In the genomic region with DNA sequence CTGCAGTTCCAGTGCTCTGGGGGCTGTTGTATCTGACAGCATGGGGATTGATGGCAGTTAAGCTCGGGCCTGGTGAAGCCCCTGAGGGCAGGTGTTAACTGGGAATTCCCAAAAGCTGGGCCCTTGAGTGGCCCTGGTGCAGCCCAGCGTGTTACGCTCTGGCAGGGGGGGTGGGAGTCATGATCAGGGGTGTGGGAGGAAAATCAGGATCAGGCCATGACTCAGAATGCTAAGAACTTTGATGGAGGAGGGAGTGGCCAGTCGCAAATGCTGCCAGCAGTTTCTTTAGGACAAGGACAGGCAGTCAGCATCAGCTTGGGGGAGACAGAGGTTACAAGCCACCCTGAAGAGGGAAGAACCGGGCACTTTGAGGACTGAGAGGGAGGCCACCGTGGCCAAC, we compare ENCODE assay signal across 10 cellular contexts. TPM values are rescaled to one million over a fixed set of nuclear protein-coding genes. Genes with fewer than 3 reads are reported as not detected.
DNase-seq lines count a peak whose midpoint lies in the region; TF ChIP-seq lines count a peak whose summit lies in the region.
"Had no signal": no experiment of that assay in that cellular context is flagged by ENCODE, and none has a peak within 500 bp of the region (broad histone marks: within the 10 kb centered on the region; RNA-seq: fewer than 3 reads in every experiment).

No MANE protein-coding gene starts in this region.

- TF ChIP-seq CTCF in glutamatergic neuron (IDR thresholded peaks at IDR 0.05; ENCODE audit: partially characterized antibody, unreplicated experiment): no peak

- peaks cover 5% of the 10 kb centered on the region for H3K4me1 Mint-ChIP-seq in glutamatergic neuron (ENCODE audit: low read depth, unreplicated experiment)

- H3K36me3 Mint-ChIP-seq in glutamatergic neuron (ENCODE audit: unreplicated experiment): peaks cover 13% of the 10 kb centered on the region

- H3K4me3 Mint-ChIP-seq in glutamatergic neuron (ENCODE audit: unreplicated experiment): no peak overlapping the region

- DNase-seq in GM03348 (ENCODE audit: low spot score) (peak; percentile 87), T1000 (lab: John Stamatoyannopoulos, UW) (peak; percentile 8), glutamatergic neuron (no peak), renal cortical epithelial cell (ENCODE audit: low read depth) (peak; percentile 72), midbrain (lab: John Stamatoyannopoulos, UW) (no peak), dedifferentiated amniotic fluid mesenchymal stem cell (ENCODE audit: extremely low spot score) (no peak), SHP77 (lab: John Stamatoyannopoulos, UW) (no peak), germinal center (ENCODE audit: low spot score) (no peak)
- DNase-seq: central memory CD4-positive, alpha-beta T cell; DND-41 had no signal

- H3K9me3 Mint-ChIP-seq in glutamatergic neuron (ENCODE audit: unreplicated experiment): peaks cover 6% of the 10 kb centered on the region

- peak overlapping the region; percentile 39 for H3K27ac Mint-ChIP-seq in glutamatergic neuron (ENCODE audit: unreplicated experiment)

- H3K27me3 Mint-ChIP-seq in glutamatergic neuron (ENCODE audit: unreplicated experiment): peaks cover 3% of the 10 kb centered on the region

RNA-seq across cellular contexts. Expression of a gene that starts 19.6 kb away (rescaled TPM):
- total RNA-seq in glutamatergic neuron (ENCODE audit: unreplicated experiment) (175 TPM), renal cortical epithelial cell (43.2 and 98.0 TPM in 2 replicates)

RNA-seq across cellular contexts. Expression of a gene that starts 23.3 kb away (rescaled TPM):
- total RNA-seq in glutamatergic neuron (ENCODE audit: unreplicated experiment): not detected
- not detected in 2 replicates for total RNA-seq in renal cortical epithelial cell

RNA-seq across cellular contexts. Expression of a gene that starts 26.7 kb away (rescaled TPM):
- 13.6 TPM for total RNA-seq in glutamatergic neuron (ENCODE audit: unreplicated experiment)
- total RNA-seq in renal cortical epithelial cell: 13.4 and 24.2 TPM in 2 replicates

RNA-seq across cellular contexts. Expression of a gene that starts 31.7 kb away (rescaled TPM):
- total RNA-seq in glutamatergic neuron (ENCODE audit: unreplicated experiment): 51.0 TPM
- 18.8 and 66.7 TPM in 2 replicates for total RNA-seq in renal cortical epithelial cell

Comparison
In these comparisons a context has a peak if more than half of its experiments do, and no peak if none do; other contexts are left out.
1. DNase-seq: peak in GM03348 (single experiment), T1000 (single experiment) and renal cortical epithelial cell (single experiment); none in glutamatergic neuron (single experiment), midbrain (single experiment), dedifferentiated amniotic fluid mesenchymal stem cell (single experiment), SHP77 (0 of 2) and germinal center (single experiment).